8 cellular contexts compared by ENCODE assay signal in genomic region chr9:92669527-92669889, GRCh38. TPM values are rescaled to one million over a fixed set of nuclear protein-coding genes. Genes with fewer than 3 reads are reported as not detected.
DNase-seq lines count a peak whose midpoint lies in the region; ATAC-seq and TF ChIP-seq lines count a peak whose summit lies in the region.

No MANE protein-coding gene starts in this region.

- DNase-seq in NCI-H1417 (lab: John Stamatoyannopoulos, UW) = peak in 2 of 3 experiments; percentile 61 to 63
- no peak for DNase-seq in NCI-H1417 treated with DMSO at 0.1 percent for 48 hours (lab: John Stamatoyannopoulos, UW)
- peak; percentile 15 for DNase-seq in activated T-cell treated with anti-CD3 and anti-CD28 coated beads for 4 hours
- DNase-seq in fibroblast of the aortic adventitia (ENCODE audit: low read depth) = no peak
- DNase-seq in osteocyte (ENCODE audit: extremely low spot score, unreplicated experiment) = no peak
- DNase-seq in LoVo (ENCODE audit: low spot score) = no peak
- no peak for DNase-seq in middle frontal gyrus (ENCODE audit: extremely low spot score, low spot score)

- peak overlapping the region; percentile 94 for H3K4me3 Mint-ChIP-seq in osteocyte (ENCODE audit: unreplicated experiment)

- no peak for TF ChIP-seq CTCF in fibroblast of the aortic adventitia (IDR thresholded peaks at IDR 0.05; ENCODE audit: insufficient read depth, low read length)
- no peak for TF ChIP-seq CTCF in osteocyte (IDR thresholded peaks at IDR 0.05)

- H3K9me3 Mint-ChIP-seq in osteocyte (ENCODE audit: unreplicated experiment) = no peaks in the 10 kb centered on the region

- H3K27ac Mint-ChIP-seq in osteocyte (ENCODE audit: unreplicated experiment) = peak overlapping the region; percentile 87

- peaks cover 3% of the 10 kb centered on the region for H3K36me3 Mint-ChIP-seq in osteocyte (ENCODE audit: unreplicated experiment)

- peak overlapping the region; percentile 98 for H3K4me3 ChIP-seq in fibroblast of the aortic adventitia (ENCODE audit: low read depth, low read length)

- peaks cover 41% of the 10 kb centered on the region for H3K4me1 Mint-ChIP-seq in osteocyte (ENCODE audit: unreplicated experiment)

- peak; percentile 24 for ATAC-seq in HG03442 (IDR thresholded peaks at IDR 0.05; ENCODE audit: unreplicated experiment)

- no peaks in the 10 kb centered on the region for H3K27me3 Mint-ChIP-seq in osteocyte (ENCODE audit: unreplicated experiment)

RNA-seq across cellular contexts. Expression of gene IPPK, which starts 0.4 kb away (rescaled TPM):
- total RNA-seq in fibroblast of the aortic adventitia (ENCODE audit: low replicate concordance) (9.6 and 33.0 TPM in 2 replicates), osteocyte (6.4 and 7.4 TPM in 2 replicates)

Comparison
In these comparisons a context has a peak if more than half of its experiments do, and no peak if none do; other contexts are left out.
1. DNase-seq: peak in NCI-H1417 (2 of 3) and activated T-cell treated with anti-CD3 and anti-CD28 coated beads for 4 hours (single experiment); none in NCI-H1417 treated with DMSO at 0.1 percent for 48 hours (single experiment), fibroblast of the aortic adventitia (single experiment), osteocyte (single experiment), LoVo (single experiment) and middle frontal gyrus (single experiment).